ENCODE assay signal across 17 cellular contexts in genomic region chr3:187334904-187335303, GRCh38. TPM values are rescaled to one million over a fixed set of nuclear protein-coding genes. Genes with fewer than 3 reads are reported as not detected.
DNase-seq lines count a peak whose midpoint lies in the region; ATAC-seq and TF ChIP-seq lines count a peak whose summit lies in the region.
"Had no signal": no experiment of that assay in that cellular context is flagged by ENCODE, and none has a peak within 500 bp of the region (broad histone marks: within the 10 kb centered on the region; RNA-seq: fewer than 3 reads in every experiment).

No MANE protein-coding gene starts in this region.

- TF ChIP-seq CTCF in sigmoid colon (IDR thresholded peaks at IDR 0.05) (no peak), upper lobe of left lung (IDR thresholded peaks at IDR 0.05) (no peak), smooth muscle cell (IDR thresholded peaks at IDR 0.05; ENCODE audit: borderline replicate concordance, insufficient read depth, poor library complexity, severe bottlenecking) (no peak)

- H3K4me1 ChIP-seq in sigmoid colon (no peaks in the 10 kb centered on the region), upper lobe of left lung (no peaks in the 10 kb centered on the region), smooth muscle cell (ENCODE audit: low read depth) (no peaks in the 10 kb centered on the region)
- H3K4me1 ChIP-seq: BE2C, Caco-2, HAP-1 had no signal

- H3F3A ChIP-seq in smooth muscle cell (ENCODE audit: low read depth): no peaks in the 10 kb centered on the region

- no peaks in the 10 kb centered on the region for H3K36me3 ChIP-seq in sigmoid colon
- H3K36me3 ChIP-seq in upper lobe of left lung: no peaks in the 10 kb centered on the region
- no peaks in the 10 kb centered on the region for H3K36me3 ChIP-seq in smooth muscle cell (ENCODE audit: low read depth)
- H3K36me3 ChIP-seq: BE2C, HAP-1 had no signal

- H3K9ac ChIP-seq in smooth muscle cell (ENCODE audit: low read depth): no peak overlapping the region

- no peak overlapping the region for H3K4me3 ChIP-seq in sigmoid colon
- H3K4me3 ChIP-seq in upper lobe of left lung: no peak overlapping the region
- H3K4me3 ChIP-seq in smooth muscle cell: no peak overlapping the region
- H3K4me3 ChIP-seq: HAP-1 had no signal

- H3K9me3 ChIP-seq in sigmoid colon (no peaks in the 10 kb centered on the region), upper lobe of left lung (no peaks in the 10 kb centered on the region), smooth muscle cell (replicated peaks; ENCODE audit: low read depth) (no peaks in the 10 kb centered on the region)
- H3K9me3 ChIP-seq: BE2C, Caco-2, HAP-1 had no signal

- TF ChIP-seq POLR2A in sigmoid colon (IDR thresholded peaks at IDR 0.05) (no peak), upper lobe of left lung (IDR thresholded peaks at IDR 0.05) (no peak)

- H2AFZ ChIP-seq in smooth muscle cell (ENCODE audit: low read depth): no peak overlapping the region

- 91 to 94% methylated on average over 4 of the region's 4 CpGs for WGBS in sigmoid colon, 2 donors
- 93 to 98% methylated on average over 4 of the region's 4 CpGs for WGBS in upper lobe of left lung, 2 donors
- WGBS in smooth muscle cell (ENCODE audit: low lambda C conversion rate): 80% methylated on average over 4 of the region's 4 CpGs

- TF ChIP-seq EP300 in sigmoid colon (IDR thresholded peaks at IDR 0.05) (no peak), upper lobe of left lung (IDR thresholded peaks at IDR 0.05) (no peak)

- no peak for ATAC-seq in upper lobe of left lung (ENCODE audit: low FRiP score in 2 of 2)
- ATAC-seq: HepG2 had no signal

- H3K27ac ChIP-seq in sigmoid colon (no peak overlapping the region), upper lobe of left lung (no peak overlapping the region), substantia nigra (ENCODE audit: low read depth, low read length, poor library complexity, severe bottlenecking) (no peak overlapping the region), smooth muscle cell (ENCODE audit: low read depth) (no peak overlapping the region)

- H4K20me1 ChIP-seq in smooth muscle cell (ENCODE audit: low read depth): no peaks in the 10 kb centered on the region

- H3K27me3 ChIP-seq in sigmoid colon (no peaks in the 10 kb centered on the region), upper lobe of left lung (no peaks in the 10 kb centered on the region), smooth muscle cell (ENCODE audit: low read depth) (no peaks in the 10 kb centered on the region)

- intact Hi-C loops in sigmoid colon (cut with DNase I): no loop called here

- no peaks in the 10 kb centered on the region for H3K79me2 ChIP-seq in smooth muscle cell (ENCODE audit: low read depth)

- DNase-seq in RPMI7951 (ENCODE audit: low read depth) (peak; percentile 5), epidermal melanocyte (ENCODE audit: insufficient read length, low spot score) (peak; percentile 17), kidney tubule cell (ENCODE audit: low spot score) (peak; percentile 32), sigmoid colon (peak; percentile 21), upper lobe of left lung (no peak), substantia nigra (lab: John Stamatoyannopoulos, UW) (no peak), smooth muscle cell (lab: John Stamatoyannopoulos, UW; ENCODE audit: unreplicated experiment) (no peak)
- DNase-seq: ACHN; BE2C; C1 segment of cervical spinal cord; Caco-2; CD4-positive, alpha-beta T cell; DMS79 treated with DMSO at 0.1 percent for 48 hours; GF-D8 had no signal

- H3K4me2 ChIP-seq in smooth muscle cell: no peak overlapping the region

RNA-seq across cellular contexts. Expression of gene RTP4, which starts 33.3 kb away (rescaled TPM):
- total RNA-seq in RPMI7951 (2014; rRNA removed; shearing (Covaris generic)): 4.4 and 5.2 TPM in 2 replicates
- total RNA-seq in sigmoid colon (10 to 100 TPM in 1 of 4 donors, 1 to 10 TPM in 3; 5.7 to 10.2 (median 7.0) TPM), upper lobe of left lung (1 to 10 TPM in 5 of 6 donors, under 1 TPM in 1; 0.89 to 7.3 (median 4.6) TPM), smooth muscle cell (not detected in 2 replicates)
- polyA plus RNA-seq in sigmoid colon (10 to 100 TPM in 1 of 3 donors, 1 to 10 TPM in 2; 7.8 to 11.2 (median 7.9) TPM), smooth muscle cell (0.53 TPM in 1 of 2 replicates, not detected in the other)
- total RNA-seq: Caco-2 had no signal

RNA-seq across cellular contexts. Expression of gene MASP1, which starts 43.4 kb away (rescaled TPM):
- not detected in 2 replicates for total RNA-seq in RPMI7951 (2014; rRNA removed; shearing (Covaris generic))
- total RNA-seq in sigmoid colon: 100 to 1,000 TPM in 3 of 4 donors, 10 to 100 TPM in 1; 93.5 to 236 (median 153) TPM
- polyA plus RNA-seq in sigmoid colon: 10 to 100 TPM in 1 of 3 donors, 1 to 10 TPM in 1, under 1 TPM in 1; 0.69 to 14.2 (median 1.2) TPM
- 1 to 10 TPM in 4 of 6 donors, under 1 TPM in 2; 0.22 to 5.9 (median 1.8) TPM for total RNA-seq in upper lobe of left lung
- 54.0 and 54.1 TPM in 2 replicates for total RNA-seq in smooth muscle cell
- 42.5 and 46.7 TPM in 2 replicates for polyA plus RNA-seq in smooth muscle cell
- total RNA-seq: Caco-2; CD4-positive, alpha-beta T cell had no signal
- polyA plus RNA-seq: IgD-negative memory B cell had no signal

Comparison
In these comparisons a context has a peak if more than half of its experiments do, and no peak if none do; other contexts are left out.
1. DNase-seq: peak in RPMI7951 (single experiment), epidermal melanocyte (single experiment), kidney tubule cell (single experiment) and sigmoid colon (single experiment); none in upper lobe of left lung (0 of 2), substantia nigra (0 of 49) and smooth muscle cell (single experiment).